ENCODE assay signal across 8 cellular contexts in the genomic region with DNA sequence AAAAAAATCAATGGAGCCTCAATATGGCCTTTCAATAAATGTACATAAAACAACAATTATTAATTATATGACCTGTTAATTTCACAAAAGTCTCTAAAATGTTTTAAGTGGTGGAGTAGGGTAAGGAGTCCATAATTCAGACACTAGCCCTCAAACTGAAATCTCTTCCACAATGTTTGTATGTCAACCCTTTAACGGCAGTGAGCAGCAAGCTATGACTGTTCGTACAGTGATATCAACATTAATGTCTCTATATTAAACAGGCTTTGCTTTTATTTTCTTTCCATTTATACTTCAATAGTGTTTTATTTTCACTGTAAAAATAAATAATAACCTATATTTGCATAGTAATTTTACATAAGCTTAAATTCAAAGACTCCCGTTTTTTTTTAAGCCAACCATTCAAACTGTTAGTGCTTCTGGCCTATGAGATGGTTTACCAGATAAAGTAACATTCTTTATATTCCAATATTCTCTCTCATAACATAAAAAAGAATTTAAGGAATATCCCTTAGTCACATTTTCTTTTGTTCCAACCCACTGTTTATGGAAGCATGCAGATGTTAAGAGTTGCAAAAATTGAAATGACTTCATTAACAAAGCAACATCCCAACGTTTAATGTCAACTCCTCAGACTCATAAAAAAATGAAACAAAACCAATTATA. TPM values are rescaled to one million over a fixed set of nuclear protein-coding genes. Genes with fewer than 3 reads are reported as not detected.
DNase-seq lines count a peak whose midpoint lies in the region; ATAC-seq and TF ChIP-seq lines count a peak whose summit lies in the region.

No MANE protein-coding gene starts in this region.

- no peaks in the 10 kb centered on the region for H3K9me3 ChIP-seq in HUES48 (ENCODE audit: control insufficient read depth, insufficient read depth, low read length)
- no peaks in the 10 kb centered on the region for H3K9me3 ChIP-seq in mononuclear cell (ENCODE audit: low read depth, low read length)

- TF ChIP-seq CTCF in AG04449 (IDR thresholded peaks at IDR 0.05; ENCODE audit: insufficient read depth, low read length, missing control alignments): no peak
- no peak for TF ChIP-seq CTCF in cardiac fibroblast (IDR thresholded peaks at IDR 0.05; ENCODE audit: low read depth, low read length)

- H3K4me1 ChIP-seq in HUES48 (ENCODE audit: control insufficient read depth, insufficient read depth, low read length): peaks cover 52% of the 10 kb centered on the region
- peaks cover 21% of the 10 kb centered on the region for H3K4me1 ChIP-seq in mononuclear cell (ENCODE audit: insufficient read depth, low read length)

- no peaks in the 10 kb centered on the region for H3K36me3 ChIP-seq in HUES48 (ENCODE audit: control insufficient read depth, insufficient read depth, low read length)

- no peak for DNase-seq in AG04449 (ENCODE audit: low read depth, low spot score)
- peak; percentile 34 to 51 for DNase-seq in cardiac fibroblast (ENCODE audit: low read depth in 2 of 2)
- no peak for DNase-seq in posterior vena cava (ENCODE audit: low spot score)
- no peak for DNase-seq in iPS-NIHi11 (ENCODE audit: low spot score)
- DNase-seq in OCI-M2 (lab: John Stamatoyannopoulos, UW; ENCODE audit: unreplicated experiment): no peak

- H3K4me3 ChIP-seq in AG04449 (ENCODE audit: low read depth, low read length) (peak overlapping the region; percentile 82), HUES48 (ENCODE audit: low read depth, low read length) (peak overlapping the region; percentile 80), cardiac fibroblast (replicated peaks in 1 of 2; ENCODE audit: low read depth in 2 of 2, low read length in 2 of 2) (peak overlapping the region; percentile 85 to 94), mononuclear cell (ENCODE audit: low read length) (peak overlapping the region; percentile 77)

- ATAC-seq in GM18511 (IDR thresholded peaks at IDR 0.05; ENCODE audit: unreplicated experiment): no peak

- H3K27ac ChIP-seq in HUES48 (ENCODE audit: low read depth, low read length): no peak overlapping the region

- CTCF ChIA-PET in AG04449 (lab: Yijun Ruan, JAX): interaction anchor here (1.2 to 7.7 kb wide), 8 partner anchors 14 to 341 kb away, joined by 3 to 114 read pairs (median 13); a partner anchor contains a TSS

- H3K27me3 ChIP-seq in HUES48 (ENCODE audit: control insufficient read depth, insufficient read depth, low read length) (no peaks in the 10 kb centered on the region), mononuclear cell (ENCODE audit: insufficient read depth, low read length) (no peaks in the 10 kb centered on the region)

- intact Hi-C loops in posterior vena cava (cut with DNase I): loop anchor here (5.0 to 10.0 kb wide), 2 partner anchors 156 to 163 kb away; no protein-coding TSS in a partner anchor

- H3K9ac ChIP-seq in HUES48 (ENCODE audit: low read depth, low read length): no peak overlapping the region

- POLR2A ChIA-PET in AG04449 (lab: Yijun Ruan, JAX): no interaction called here

RNA-seq across cellular contexts. Expression of a gene that starts 2.4 kb away (rescaled TPM):
- total RNA-seq in mononuclear cell (221 TPM), posterior vena cava (10 to 100 TPM; 46.4 to 50.1 TPM)

Comparison
In these comparisons a context has a peak if more than half of its experiments do, and no peak if none do; other contexts are left out.
1. DNase-seq: peak in cardiac fibroblast (2 of 2); none in AG04449 (single experiment), posterior vena cava (single experiment), iPS-NIHi11 (single experiment) and OCI-M2 (single experiment).
2. Peak in every context shown above with its lines, with median percentiles within 50 percentile points of each other: H3K4me3 ChIP-seq.